Comparison of ENCODE assay signal across 1 cellular context in the genomic region with DNA sequence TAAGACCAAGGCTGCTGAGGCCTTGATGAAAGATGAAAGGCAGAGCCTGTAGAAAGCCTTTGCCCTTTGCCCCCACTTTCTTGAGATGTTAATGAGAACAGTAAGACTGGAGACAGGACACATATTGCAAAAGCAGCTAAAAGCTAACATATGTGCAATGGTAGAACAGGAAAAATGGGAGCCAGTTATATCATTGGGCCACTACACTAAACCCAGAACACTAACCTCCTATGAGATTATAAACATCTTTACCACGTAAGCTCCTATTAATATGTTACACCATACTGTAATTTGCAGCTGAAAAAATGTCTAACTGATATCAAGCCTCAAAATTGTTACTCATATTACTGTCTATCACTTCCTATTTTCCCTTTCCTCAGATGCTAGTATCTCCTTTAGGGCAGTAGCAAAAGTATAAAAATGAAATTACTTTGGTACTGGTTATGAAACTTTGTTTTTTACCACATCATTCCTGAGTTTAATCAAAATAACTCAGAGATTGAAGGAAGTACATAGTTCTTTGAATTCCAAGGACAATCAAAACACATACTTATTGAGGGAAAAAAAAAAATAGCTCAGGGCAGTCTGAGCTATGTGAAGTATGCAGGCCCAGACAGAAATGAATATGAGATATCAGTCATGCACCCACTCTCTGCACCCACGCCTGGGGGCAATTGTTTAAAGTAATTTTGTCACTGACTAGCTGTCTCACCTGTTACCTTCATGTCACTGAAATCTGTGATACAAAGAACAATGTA.
TF ChIP-seq lines count a peak whose summit lies in the region.

No MANE protein-coding gene starts in this region.

TF ChIP-seq in SK-N-SH, 30 proteins besides CTCF, POLR2A, EP300 and RAD21 (continued from another document):
- TF ChIP-seq TAF1 (IDR thresholded peaks at IDR 0.05; ENCODE audit: borderline replicate concordance, low read depth, low read length) (no peak), ELF1 (IDR thresholded peaks at IDR 0.05) (no peak), TEAD4 (IDR thresholded peaks at IDR 0.05; ENCODE audit: borderline replicate concordance, insufficient read depth) (peak; percentile 67; the same call in 1 of the 2 replicates), TCF12 (IDR thresholded peaks at IDR 0.05) (peak; percentile 52), JUND (IDR thresholded peaks at IDR 0.05) (no peak)
TF ChIP-seq in SK-N-SH: peak in this region for 3.
